ENCODE assay signal across 31 cellular contexts in genomic region chr3:26522919-26523318, GRCh38.
"Had no signal": no experiment of that assay in that cellular context is flagged by ENCODE, and none has a peak within 500 bp of the region (broad histone marks: within the 10 kb centered on the region; RNA-seq: fewer than 3 reads in every experiment).

No MANE protein-coding gene starts in this region.

- H3K4me1 Mint-ChIP-seq: activated B cell treated with CpG ODN at 0.5 μM for 24 hours; activated CD4-positive, alpha-beta memory T cell treated with anti-CD3 and anti-CD28 coated beads, Interleukin-2, amount 10 ng/mL, durations not matched to agents 7 days and 5 days; activated CD8-positive, alpha-beta memory T cell treated with anti-CD3 and anti-CD28 coated beads, Interleukin-2, amount 10 ng/mL, durations not matched to agents 7 days and 5 days; activated naive CD8-positive, alpha-beta T cell treated with anti-CD3 and anti-CD28 coated beads for 36 hours had no signal

- H3K4me3 Mint-ChIP-seq: activated B cell treated with CpG ODN at 0.5 μM for 24 hours; activated CD4-positive, alpha-beta memory T cell treated with anti-CD3 and anti-CD28 coated beads, Interleukin-2, amount 10 ng/mL, durations not matched to agents 7 days and 5 days; activated CD8-positive, alpha-beta memory T cell treated with anti-CD3 and anti-CD28 coated beads, Interleukin-2, amount 10 ng/mL, durations not matched to agents 7 days and 5 days; activated naive CD8-positive, alpha-beta T cell treated with anti-CD3 and anti-CD28 coated beads for 36 hours had no signal

- H3K4me3 ChIP-seq: Peyer's patch had no signal

- H3K27me3 Mint-ChIP-seq: activated B cell treated with CpG ODN at 0.5 μM for 24 hours; activated CD4-positive, alpha-beta memory T cell treated with anti-CD3 and anti-CD28 coated beads, Interleukin-2, amount 10 ng/mL, durations not matched to agents 7 days and 5 days; activated CD8-positive, alpha-beta memory T cell treated with anti-CD3 and anti-CD28 coated beads, Interleukin-2, amount 10 ng/mL, durations not matched to agents 7 days and 5 days; activated naive CD8-positive, alpha-beta T cell treated with anti-CD3 and anti-CD28 coated beads for 36 hours had no signal

- H3K27ac Mint-ChIP-seq: activated B cell treated with CpG ODN at 0.5 μM for 24 hours; activated CD4-positive, alpha-beta memory T cell treated with anti-CD3 and anti-CD28 coated beads, Interleukin-2, amount 10 ng/mL, durations not matched to agents 7 days and 5 days; activated CD8-positive, alpha-beta memory T cell treated with anti-CD3 and anti-CD28 coated beads, Interleukin-2, amount 10 ng/mL, durations not matched to agents 7 days and 5 days; activated naive CD8-positive, alpha-beta T cell treated with anti-CD3 and anti-CD28 coated beads for 36 hours had no signal

- H3K36me3 ChIP-seq: brain microvascular endothelial cell, Peyer's patch had no signal

- H3K36me3 Mint-ChIP-seq: activated CD8-positive, alpha-beta memory T cell treated with anti-CD3 and anti-CD28 coated beads, Interleukin-2, amount 10 ng/mL, durations not matched to agents 7 days and 5 days; activated naive CD8-positive, alpha-beta T cell treated with anti-CD3 and anti-CD28 coated beads for 36 hours had no signal

- DNase-seq: activated B cell treated with CpG ODN at 0.5 μM for 24 hours; activated CD4-positive, alpha-beta memory T cell treated with anti-CD3 and anti-CD28 coated beads, Interleukin-2, amount 10 ng/mL, durations not matched to agents 7 days and 5 days; activated CD4-positive, alpha-beta T cell treated with anti-CD3 and anti-CD28 coated beads for 48 hours; activated CD4-positive, CD25-positive, alpha-beta regulatory T cell treated with anti-CD3 and anti-CD28 coated beads, Interleukin-2, amount 50 U/mL, for 72 hours; activated CD8-positive, alpha-beta memory T cell treated with anti-CD3 and anti-CD28 coated beads for 24 hours; activated CD8-positive, alpha-beta memory T cell treated with anti-CD3 and anti-CD28 coated beads, Interleukin-2, amount 10 ng/mL, durations not matched to agents 7 days and 5 days; activated CD8-positive, alpha-beta memory T cell treated with anti-CD3 and anti-CD28 coated beads, Interleukin-2, amount 50 U/mL, for 48 hours; activated effector memory CD4-positive, alpha-beta T cell treated with Interleukin-2 at 50 U/mL for 16 hours; activated naive CD4-positive, alpha-beta T cell treated with anti-CD3 and anti-CD28 coated beads, Interleukin-2, amount 50 U/mL, for 16 hours; activated naive CD8-positive, alpha-beta T cell treated with anti-CD3 and anti-CD28 coated beads for 36 hours; activated T-cell treated with anti-CD3 and anti-CD28 coated beads, Interleukin-2, amount 50 U/mL, for 48 hours; amniotic stem cell; aorta; brain microvascular endothelial cell; central memory CD4-positive, alpha-beta T cell; Karpas-422; NCI-H1105; NCI-H1417 treated with DMSO at 0.1 percent for 48 hours; NCI-H187 treated with DMSO at 0.1 percent for 48 hours; NCI-H2081; NCI-H2171 treated with DMSO at 0.1 percent for 48 hours; NCI-H2227 treated with DMSO at 0.1 percent for 48 hours; NCI-H446; NCI-H510A treated with DMSO at 0.1 percent for 48 hours; NCI-H526 treated with DMSO at 0.1 percent for 48 hours; NCI-H774; PC-3; Peyer's patch; RPMI8226; SIG-M5; T1000 had no signal

- H3K27ac ChIP-seq: brain microvascular endothelial cell, Peyer's patch had no signal

- H3K9me3 ChIP-seq: Peyer's patch had no signal

- H3K27me3 ChIP-seq: brain microvascular endothelial cell, Peyer's patch had no signal

- H3K4me1 ChIP-seq: Peyer's patch had no signal

- ATAC-seq: activated CD8-positive, alpha-beta memory T cell treated with anti-CD3 and anti-CD28 coated beads, Interleukin-2, amount 10 ng/mL, durations not matched to agents 7 days and 5 days; PC-3 had no signal
